In the genomic region with DNA sequence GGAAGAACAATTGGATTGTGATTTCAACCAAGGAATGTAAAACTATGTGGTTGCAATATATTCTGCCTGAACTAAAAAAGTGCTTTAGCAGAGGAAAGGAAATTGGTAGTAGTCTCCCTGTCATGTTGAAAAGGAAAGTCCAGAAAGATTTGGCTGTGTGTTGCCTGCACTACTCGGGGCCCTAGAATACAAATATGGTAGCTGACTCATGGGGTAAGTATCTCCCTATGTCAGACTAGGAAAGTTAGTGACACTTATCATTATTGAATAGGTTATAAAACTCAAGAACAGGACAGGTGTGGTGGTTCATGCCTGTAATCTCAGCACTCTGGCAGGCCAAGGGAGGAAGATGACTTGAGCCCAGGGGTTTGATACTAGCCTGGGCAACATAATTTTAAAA, we compare ENCODE assay signal across 1 cellular context.
TF ChIP-seq lines count a peak whose summit lies in the region.

No MANE protein-coding gene starts in this region.

TF ChIP-seq in H1, 55 proteins besides CTCF, POLR2A, EP300 and RAD21:
- TF ChIP-seq TBP (IDR thresholded peaks at IDR 0.05; ENCODE audit: low read depth, low read length), result no peak
- no peak for TF ChIP-seq ASH2L (IDR thresholded peaks at IDR 0.05; ENCODE audit: low read length)
- TF ChIP-seq BCL11A (IDR thresholded peaks at IDR 0.05; ENCODE audit: low read depth in 2 of 2, low read length in 2 of 2), result no peak
- no peak for TF ChIP-seq CEBPB (IDR thresholded peaks at IDR 0.05; ENCODE audit: low read depth, low read length)
- TF ChIP-seq HDAC2 (IDR thresholded peaks at IDR 0.05; ENCODE audit: borderline replicate concordance in 1 of 2, low read depth in 2 of 2, low read length in 2 of 2), result no peak
- no peak for TF ChIP-seq JUN (IDR thresholded peaks at IDR 0.05; ENCODE audit: low read depth, low read length)
- no peak for TF ChIP-seq SIX5 (IDR thresholded peaks at IDR 0.05; ENCODE audit: low read depth, low read length)
- TF ChIP-seq CBX5 (IDR thresholded peaks at IDR 0.05; ENCODE audit: low read depth, low read length), result no peak
- no peak for TF ChIP-seq SP1 (IDR thresholded peaks at IDR 0.05; ENCODE audit: low read depth, low read length)
- TF ChIP-seq SP4 (IDR thresholded peaks at IDR 0.05; ENCODE audit: low read length), result no peak
- no peak for TF ChIP-seq EGR1 (IDR thresholded peaks at IDR 0.05; ENCODE audit: borderline replicate concordance, low read depth, low read length)
- no peak for TF ChIP-seq TCF12 (IDR thresholded peaks at IDR 0.05; ENCODE audit: low read depth, low read length)
- TF ChIP-seq KDM5A (IDR thresholded peaks at IDR 0.05; ENCODE audit: low read length), result no peak
